ENCODE assay signal across 20 cellular contexts in genomic region chr5:58860680-58861079, GRCh38.
A peak's percentile ranks its signal among the peaks of the same experiment; 100 is the strongest.
DNase-seq lines count a peak whose midpoint lies in the region; ATAC-seq, FAIRE-seq and TF ChIP-seq lines count a peak whose summit lies in the region.
"Had no signal": no experiment of that assay in that cellular context is flagged by ENCODE, and none has a peak within 500 bp of the region (broad histone marks: within the 10 kb centered on the region; RNA-seq: fewer than 3 reads in every experiment).

No MANE protein-coding gene starts in this region.

- H3K4me3 ChIP-seq in HepG2 (replicated peaks in 1 of 3; ENCODE audit: insufficient read depth in 1 of 3, low read depth in 2 of 3, low read length in 3 of 3) (no peak overlapping the region), right lobe of liver (no peak overlapping the region)
- H3K4me3 ChIP-seq: BLaER1 treated with 17β-estradiol and CSF1 and Interleukin-3, amounts not matched to agents 10 nM and 100 nM; SJSA1; stomach; upper lobe of left lung had no signal

- H4K20me1 ChIP-seq in HepG2 (ENCODE audit: insufficient read depth, low read length): no peaks in the 10 kb centered on the region
- H4K20me1 ChIP-seq: BLaER1 treated with 17β-estradiol and CSF1 and Interleukin-3, amounts not matched to agents 10 nM and 100 nM had no signal

- H3K36me3 ChIP-seq in HepG2 (replicated peaks in 1 of 2; ENCODE audit: control insufficient read depth in 1 of 2, insufficient read depth in 2 of 2, low read length in 2 of 2) (no peaks in the 10 kb centered on the region), right lobe of liver (no peaks in the 10 kb centered on the region)
- H3K36me3 ChIP-seq: BLaER1 treated with 17β-estradiol and CSF1 and Interleukin-3, amounts not matched to agents 10 nM and 100 nM; SJSA1; stomach; upper lobe of left lung had no signal

- intact Hi-C loops in HepG2 (cut with micrococcal nuclease; ENCODE audit: unreplicated experiment): no loop called here
- intact Hi-C loops in right lobe of liver (cut with DNase I): no loop called here

- DNase-seq in HepG2 (ENCODE audit: low spot score): no peak
- DNase-seq in right lobe of liver: no peak
- DNase-seq in OCI-M1 (lab: John Stamatoyannopoulos, UW): peak; percentile 79
- DNase-seq in fibroblast of gingiva (ENCODE audit: low read depth): peak; percentile 42
- no peak for DNase-seq in stimulated activated CD4-positive, alpha-beta T cell treated with anti-CD3 and anti-CD28 coated beads, Interleukin-4, amount 100 ng/mL, for 24 hours
- no peak for DNase-seq in frontal cortex (ENCODE audit: low spot score in 2 of 2)
- no peak for DNase-seq in stimulated activated CD4-positive, alpha-beta T cell treated with anti-CD3 and anti-CD28 coated beads, Interleukin-4, amount 100 ng/mL, for 4 hours
- DNase-seq: activated CD4-positive, alpha-beta T cell treated with anti-CD3 and anti-CD28 coated beads for 1 hour; activated CD8-positive, alpha-beta memory T cell treated with anti-CD3 and anti-CD28 coated beads for 24 hours; activated naive CD4-positive, alpha-beta T cell treated with anti-CD3 and anti-CD28 coated beads, Interleukin-2, amount 50 U/mL, for 16 hours; activated T-cell treated with anti-CD3 and anti-CD28 coated beads, Interleukin-2, amount 50 U/mL, for 72 hours; HCEC 1CT; NCI-H524 treated with DMSO at 0.1 percent for 48 hours; PC-3; stomach; upper lobe of left lung had no signal

- no peak overlapping the region for H3K4me2 ChIP-seq in HepG2 (ENCODE audit: low read depth, low read length)

- no peaks in the 10 kb centered on the region for H3K79me2 ChIP-seq in HepG2 (ENCODE audit: insufficient read depth, low read length)

- CTCF ChIA-PET in HepG2 (lab: Yijun Ruan, JAX; ENCODE audit: low intra/inter-chr PET ratio, low total read pairs): no interaction called here

- no peak overlapping the region for H3K9ac ChIP-seq in HepG2 (ENCODE audit: insufficient read depth, low read depth, low read length)
- H3K9ac ChIP-seq: BLaER1 treated with 17β-estradiol and CSF1 and Interleukin-3, amounts not matched to agents 10 nM and 100 nM had no signal

- TF ChIP-seq POLR2A in HepG2 (IDR thresholded peaks at IDR 0.05; ENCODE audit: insufficient read depth in 1 of 2, low read depth in 2 of 2, low read length in 2 of 2) (no peak), right lobe of liver (IDR thresholded peaks at IDR 0.05) (no peak)

- H3K27me3 ChIP-seq in HepG2 (ENCODE audit: control insufficient read depth in 1 of 2, insufficient read depth in 2 of 2, low read length in 2 of 2) (no peaks in the 10 kb centered on the region), right lobe of liver (no peaks in the 10 kb centered on the region)
- H3K27me3 ChIP-seq: BLaER1 treated with 17β-estradiol and CSF1 and Interleukin-3, amounts not matched to agents 10 nM and 100 nM; SJSA1; stomach; upper lobe of left lung had no signal

- no peak overlapping the region for H2AFZ ChIP-seq in HepG2 (ENCODE audit: low read length)

- H3K9me3 ChIP-seq in HepG2 (ENCODE audit: low read length): no peaks in the 10 kb centered on the region
- H3K9me3 ChIP-seq in right lobe of liver: no peaks in the 10 kb centered on the region
- H3K9me3 ChIP-seq: BLaER1 treated with 17β-estradiol and CSF1 and Interleukin-3, amounts not matched to agents 10 nM and 100 nM; SJSA1; stomach; upper lobe of left lung had no signal

- POLR2A ChIA-PET in HepG2 (lab: Yijun Ruan, JAX): no interaction called here

- FAIRE-seq in HepG2 (lab: Jason Lieb, UNC): no peak
- FAIRE-seq in frontal cortex (lab: Jason Lieb, UNC): no peak

- no peak for TF ChIP-seq EP300 in HepG2 (IDR thresholded peaks at IDR 0.05; ENCODE audit: low read depth in 2 of 2, low read length in 2 of 2)
- no peak for TF ChIP-seq EP300 in HepG2 (CRISPR knock-in tag; IDR thresholded peaks at IDR 0.05; ENCODE audit: borderline replicate concordance)

- no peak for TF ChIP-seq RAD21 in HepG2 (CRISPR knock-in tag; IDR thresholded peaks at IDR 0.05)

- TF ChIP-seq CTCF in HepG2 (CRISPR knock-in tag; IDR thresholded peaks at IDR 0.05): no peak
- no peak for TF ChIP-seq CTCF in right lobe of liver (IDR thresholded peaks at IDR 0.05)

- H3K4me1 ChIP-seq in HepG2 (ENCODE audit: insufficient read depth, low read length) (no peaks in the 10 kb centered on the region), right lobe of liver (no peaks in the 10 kb centered on the region)
- H3K4me1 ChIP-seq: SJSA1, upper lobe of left lung had no signal

- no peak for ATAC-seq in HepG2
- no peak for ATAC-seq in right lobe of liver
- no peak for ATAC-seq in GM18520 (IDR thresholded peaks at IDR 0.05; ENCODE audit: unreplicated experiment)
- ATAC-seq: activated T-cell treated with anti-CD3 and anti-CD28 coated beads, Interleukin-2, amount 50 U/mL, for 72 hours; natural killer cell treated with Interleukin-12 subunit alpha and Interleukin-12 subunit beta and Interleukin-15 and Interleukin-18, amount 100 ng/mL, for 72 hours; PC-3 had no signal

- in situ Hi-C loops in HepG2 (cut with HindIII; ENCODE audit: extremely low pct_ligation_motif_present, low pct_unique_long_range_greater_than_20kb): no loop called here

- no peak overlapping the region for H3K27ac ChIP-seq in HepG2 (ENCODE audit: extremely low read length, insufficient read depth, low read length)
- H3K27ac ChIP-seq in right lobe of liver: no peak overlapping the region
- H3K27ac ChIP-seq: SJSA1, stomach, upper lobe of left lung had no signal

- BruUV-seq in HepG2 (replicated peaks; lab: Mats Ljungman, UMichigan): no TSS peak

TF ChIP-seq in HepG2, 621 proteins besides CTCF, POLR2A, EP300 and RAD21:
- TF ChIP-seq MAFK (conservative IDR thresholded peaks at IDR 0.05 in 1 of 2, IDR thresholded peaks at IDR 0.05 in 1 of 2; ENCODE audit: low read length in 2 of 2) (no peak), NFE2L2 (IDR thresholded peaks at IDR 0.05; ENCODE audit: low read length) (peak; percentile 69; the same call in 1 of the 2 replicates), KLF13 (CRISPR knock-in tag; IDR thresholded peaks at IDR 0.05) (no peak), GZF1 (CRISPR knock-in tag; IDR thresholded peaks at IDR 0.05) (no peak)

Comparison
In these comparisons a context has a peak if more than half of its experiments do, and no peak if none do; other contexts are left out.
1. DNase-seq: peak in OCI-M1 (single experiment) and fibroblast of gingiva (single experiment); none in HepG2 (single experiment), right lobe of liver (0 of 3), stimulated activated CD4-positive, alpha-beta T cell treated with anti-CD3 and anti-CD28 coated beads, Interleukin-4, amount 100 ng/mL, for 24 hours (single experiment), frontal cortex (0 of 2) and stimulated activated CD4-positive, alpha-beta T cell treated with anti-CD3 and anti-CD28 coated beads, Interleukin-4, amount 100 ng/mL, for 4 hours (0 of 2).